8 cellular contexts compared by ENCODE assay signal in the genomic region with DNA sequence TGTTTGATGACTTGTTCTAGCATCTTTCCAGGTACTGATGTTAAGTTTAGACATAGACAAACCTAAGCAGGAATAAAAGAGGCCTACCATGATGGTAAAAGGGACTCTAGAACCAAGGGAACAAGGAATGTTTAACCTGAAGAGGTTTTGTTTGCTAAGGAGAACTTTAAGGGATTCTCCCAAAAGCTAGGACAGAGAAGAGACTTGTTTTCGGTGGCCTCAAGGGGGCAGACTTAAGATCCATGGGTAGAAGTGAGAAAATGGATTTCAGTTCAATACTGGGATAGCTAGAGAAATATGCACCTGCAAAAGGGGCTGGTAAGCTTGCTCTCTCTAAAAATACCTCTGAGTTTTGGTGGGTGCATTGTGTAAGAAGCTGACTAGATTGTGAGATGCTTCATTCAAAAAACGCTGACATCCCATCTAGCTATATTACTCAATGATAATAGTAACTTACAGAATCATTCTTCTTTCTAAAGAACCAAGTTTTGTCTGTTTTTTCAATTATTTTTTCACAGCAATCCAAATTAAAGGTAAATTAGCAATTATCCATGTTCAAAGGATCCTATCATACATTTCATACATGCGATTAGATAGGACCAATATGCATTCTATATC. TPM values are rescaled to one million over a fixed set of nuclear protein-coding genes. Genes with fewer than 3 reads are reported as not detected.
A peak's percentile ranks its signal among the peaks of the same experiment; 100 is the strongest.
DNase-seq lines count a peak whose midpoint lies in the region; ATAC-seq, FAIRE-seq and TF ChIP-seq lines count a peak whose summit lies in the region.

No MANE protein-coding gene starts in this region.

- H3K36me3 ChIP-seq in K562 (ENCODE audit: control insufficient read depth, insufficient read depth, low read length), result no peaks in the 10 kb centered on the region

- TF ChIP-seq CTCF in GM10266 (IDR thresholded peaks at IDR 0.05; ENCODE audit: control insufficient read depth, insufficient read depth, low read depth, missing control alignments) (peak; percentile 50), LNCaP clone FGC (IDR thresholded peaks at IDR 0.05; ENCODE audit: control insufficient read depth, extremely low read depth, insufficient read depth) (peak; percentile 23; the same call in 1 of the 2 replicates), K562 (IDR thresholded peaks at IDR 0.05 in 2 of 3, conservative IDR thresholded peaks at IDR 0.05 in 1 of 3; ENCODE audit: insufficient read depth in 2 of 3, low read depth in 1 of 3, low read length in 3 of 3) (peak; percentile 24 to 66 (median 55); a peak in 5 of 6 replicates), mesothelial cell of epicardium (IDR thresholded peaks at IDR 0.05; ENCODE audit: unreplicated experiment) (peak; percentile 45)

- CTCF ChIA-PET in K562 (lab: Yijun Ruan, JAX; ENCODE audit: low intra/inter-chr PET ratio), result no interaction called here

- H3K79me2 ChIP-seq in K562 (ENCODE audit: control insufficient read depth, insufficient read depth, low read length), result no peaks in the 10 kb centered on the region

- no peaks in the 10 kb centered on the region for H3K9me3 Mint-ChIP-seq in mesothelial cell of epicardium

- no peaks in the 10 kb centered on the region for H3K9me1 ChIP-seq in K562 (ENCODE audit: control insufficient read depth, insufficient read depth, low read length)

- peaks cover 4 to 8% of the 10 kb centered on the region in 2 experiments; a peak in 4 of 5 replicates for H3K27me3 ChIP-seq in K562 (ENCODE audit: control insufficient read depth in 2 of 2, insufficient read depth in 2 of 2, low read length in 2 of 2)

- H4K20me1 ChIP-seq in K562 (replicated peaks; ENCODE audit: control insufficient read depth, insufficient read depth, low read length), result no peaks in the 10 kb centered on the region

- no peaks in the 10 kb centered on the region for H3K9me3 ChIP-seq in K562 (replicated peaks; ENCODE audit: control insufficient read depth, insufficient read depth, low read depth, low read length)

- H3K36me3 Mint-ChIP-seq in mesothelial cell of epicardium, result no peaks in the 10 kb centered on the region

- in situ Hi-C loops in K562 (cut with MboI), result no loop called here

- intact Hi-C loops in K562 (cut with micrococcal nuclease), result loop anchor here (5.0 kb wide), 2 partner anchors 79 to 136 kb away; no protein-coding TSS in a partner anchor

- ATAC-seq in K562 (peak; percentile 71; the same call in 2 of the 3 replicates), HG03159 (IDR thresholded peaks at IDR 0.05; ENCODE audit: unreplicated experiment) (no peak), HG02870 (IDR thresholded peaks at IDR 0.05; ENCODE audit: unreplicated experiment) (no peak)

- TF ChIP-seq POLR2A in K562 (conservative IDR thresholded peaks at IDR 0.05), result no peak

- H2AFZ ChIP-seq in K562 (ENCODE audit: low read depth, low read length), result no peak overlapping the region

- WGBS in K562 (ENCODE audit: insufficient coverage, low coverage, missing lambda C conversion rate), result 0% methylated on average over 3 of the region's 3 CpGs

- no peak overlapping the region for H3K4me2 ChIP-seq in K562 (ENCODE audit: insufficient read depth, low read length)

- no peak for TF ChIP-seq EP300 in K562 (IDR thresholded peaks at IDR 0.05; ENCODE audit: low read length)

- DNase-seq in A172 (ENCODE audit: low spot score) (peak; percentile 49), GM10266 (ENCODE audit: extremely low spot score) (no peak), LNCaP clone FGC (ENCODE audit: low read depth) (no peak), K562 (ENCODE audit: extremely low read depth in 1 of 4, low spot score in 3 of 4) (peak in 2 of 4 experiments; percentile 17 to 33), mesothelial cell of epicardium (ENCODE audit: low spot score in 2 of 2, unreplicated experiment in 2 of 2) (no peak), globus pallidus (ENCODE audit: low spot score) (no peak)

- H3K9ac ChIP-seq in K562 (ENCODE audit: insufficient read depth in 1 of 2, low read depth in 2 of 2, low read length in 2 of 2), result no peak overlapping the region

- peak; percentile 38 to 54; a peak in 3 of 4 replicates for TF ChIP-seq RAD21 in K562 (CRISPR knock-in tag; conservative IDR thresholded peaks at IDR 0.05 in 1 of 2, IDR thresholded peaks at IDR 0.05 in 1 of 2)

- peaks cover 22% of the 10 kb centered on the region for H3K27me3 Mint-ChIP-seq in mesothelial cell of epicardium (ENCODE audit: low read depth)

- no peak overlapping the region for H3K27ac Mint-ChIP-seq in mesothelial cell of epicardium

- peaks cover 2 to 4% of the 10 kb centered on the region in 2 experiments; a peak in 3 of 5 replicates for H3K4me1 ChIP-seq in K562 (replicated peaks in 1 of 2; ENCODE audit: control insufficient read depth in 2 of 2, insufficient read depth in 2 of 2, low read length in 2 of 2)

- POLR2A ChIA-PET in K562 (lab: Yijun Ruan, JAX), result interaction anchor here (1.1 kb wide), 1 partner anchor 15 kb away, joined by 4 read pairs; no protein-coding TSS in a partner anchor

- no TSS peak for BruUV-seq in K562 (replicated peaks; lab: Mats Ljungman, UMichigan)

- no peak overlapping the region for H3K4me3 Mint-ChIP-seq in mesothelial cell of epicardium

- no peak overlapping the region for H3K4me3 ChIP-seq in LNCaP clone FGC (ENCODE audit: low read depth, low read length)
- no peak overlapping the region for H3K4me3 ChIP-seq in K562

- FAIRE-seq in K562 (lab: Jason Lieb, UNC), result peak; percentile 48

- no peak overlapping the region for H3K27ac ChIP-seq in K562 (ENCODE audit: extremely low read depth, low read depth, low read length)

- H3K4me1 Mint-ChIP-seq in mesothelial cell of epicardium, result peaks cover 14% of the 10 kb centered on the region

TF ChIP-seq in K562, 482 proteins besides CTCF, POLR2A, EP300 and RAD21:
- TF ChIP-seq MAZ (CRISPR knock-in tag; conservative IDR thresholded peaks at IDR 0.05 in 1 of 2, IDR thresholded peaks at IDR 0.05 in 1 of 2) (0 out of 4 replicates have a peak, but pooled peaks of 1 of the 2 experiments have one; percentile 16), KAT7 (CRISPR knock-in tag; IDR thresholded peaks at IDR 0.05; ENCODE audit: borderline replicate concordance) (no peak), RFX1 (IDR thresholded peaks at IDR 0.05) (peak; percentile 50; the same call in 1 of the 2 replicates)
- TF ChIP-seq, protein P1, sequence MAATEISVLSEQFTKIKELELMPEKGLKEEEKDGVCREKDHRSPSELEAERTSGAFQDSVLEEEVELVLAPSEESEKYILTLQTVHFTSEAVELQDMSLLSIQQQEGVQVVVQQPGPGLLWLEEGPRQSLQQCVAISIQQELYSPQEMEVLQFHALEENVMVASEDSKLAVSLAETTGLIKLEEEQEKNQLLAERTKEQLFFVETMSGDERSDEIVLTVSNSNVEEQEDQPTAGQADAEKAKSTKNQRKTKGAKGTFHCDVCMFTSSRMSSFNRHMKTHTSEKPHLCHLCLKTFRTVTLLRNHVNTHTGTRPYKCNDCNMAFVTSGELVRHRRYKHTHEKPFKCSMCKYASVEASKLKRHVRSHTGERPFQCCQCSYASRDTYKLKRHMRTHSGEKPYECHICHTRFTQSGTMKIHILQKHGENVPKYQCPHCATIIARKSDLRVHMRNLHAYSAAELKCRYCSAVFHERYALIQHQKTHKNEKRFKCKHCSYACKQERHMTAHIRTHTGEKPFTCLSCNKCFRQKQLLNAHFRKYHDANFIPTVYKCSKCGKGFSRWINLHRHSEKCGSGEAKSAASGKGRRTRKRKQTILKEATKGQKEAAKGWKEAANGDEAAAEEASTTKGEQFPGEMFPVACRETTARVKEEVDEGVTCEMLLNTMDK (IDR thresholded peaks at IDR 0.05; ENCODE audit: borderline replicate concordance, insufficient read depth, low read depth, low read length, poor library complexity, severe bottlenecking), result peak; percentile 37
TF ChIP-seq in K562: peak in this region for 3.

RNA-seq across cellular contexts. Expression of a gene that starts 5.5 kb away (rescaled TPM):
- total RNA-seq in A172 (2014; rRNA removed; shearing (Covaris generic)), result 0.17 and 0.45 TPM in 2 replicates
- 0.23 and 0.53 TPM in 2 replicates for total RNA-seq in K562 (2011; cell fraction: chromatin; rRNA removed; ENCODE audit: low replicate concordance)
- total RNA-seq in K562 (2011; cell fraction: nucleolus; rRNA removed), result 0.26 and 0.50 TPM in 2 replicates
- not detected in 2 replicates for total RNA-seq in K562 (2011; cell fraction: nucleoplasm; rRNA removed)
- total RNA-seq in K562 (2014; rRNA removed), result 0.12 TPM in 1 of 2 replicates, not detected in the other
- 0.04 TPM in 1 of 2 replicates, not detected in the other for total RNA-seq in K562 (2014; rRNA removed; fragmentation: Illumina TruSeq; extraction: Trizol)
- total RNA-seq in K562 (2015; rRNA removed; fragmentation: Illumina TruSeq; extraction: Trizol), result 0.04 and 0.07 TPM in 2 replicates
- total RNA-seq in K562 (2021), result 0.04 TPM in 2 replicates
- polyA plus RNA-seq in K562 (2011; rRNA removed), result 0.18 TPM in 1 of 2 replicates, not detected in the other
- polyA plus RNA-seq in K562 (2011; cell fraction: cytosol; rRNA removed), result 0.18 TPM in 1 of 2 replicates, not detected in the other
- 0.08 and 0.37 TPM in 2 replicates for polyA plus RNA-seq in K562 (2011; cell fraction: nucleus; rRNA removed)
- 0.04 TPM in 1 of 2 replicates, not detected in the other for polyA plus RNA-seq in K562 (2012)
- polyA plus RNA-seq in K562 (2014; fragmentation: Illumina TruSeq; extraction: Trizol), result 0.03 TPM in 1 of 2 replicates, not detected in the other
- under 1 TPM in 1 of 2 experiments, not detected in 1; 0.01 TPM for polyA plus RNA-seq in K562 (2014; fragmentation: Nextera tagmentation; extraction: Ambion mirVana)
- polyA plus RNA-seq in K562 (2014; rRNA removed), result 0.07 and 0.09 TPM in 2 replicates
- polyA minus RNA-seq in K562 (2011; rRNA and poly(A)+ RNA removed), result 0.56 TPM in 1 of 2 replicates, not detected in the other
- polyA minus RNA-seq in K562 (2011; cell fraction: cytosol; rRNA and poly(A)+ RNA removed), result not detected in 2 replicates
- polyA minus RNA-seq in K562 (2011; cell fraction: nucleus; rRNA and poly(A)+ RNA removed), result 0.22 and 0.40 TPM in 2 replicates
- 0.42 to 0.52 TPM (median 0.51 TPM) in 3 replicates for total RNA-seq in mesothelial cell of epicardium
